ENCODE assay signal across 13 cellular contexts in genomic region chr20:50745634-50746137, GRCh38. TPM values are rescaled to one million over a fixed set of nuclear protein-coding genes. Genes with fewer than 3 reads are reported as not detected.
A peak's percentile ranks its signal among the peaks of the same experiment; 100 is the strongest.
DNase-seq lines count a peak whose midpoint lies in the region; ATAC-seq and TF ChIP-seq lines count a peak whose summit lies in the region.
"Had no signal": no experiment of that assay in that cellular context is flagged by ENCODE, and none has a peak within 500 bp of the region (broad histone marks: within the 10 kb centered on the region; RNA-seq: fewer than 3 reads in every experiment).

No MANE protein-coding gene starts in this region.

- POLR2A ChIA-PET in activated CD4-positive, alpha-beta T cell treated with anti-CD3 and anti-CD28 coated beads for 36 hours (lab: Charles Lee): interaction anchor here (0.6 to 1.3 kb wide), 2 partner anchors 21 to 189 kb away, joined by 4 to 6 read pairs; no protein-coding TSS in a partner anchor
- POLR2A ChIA-PET in RWPE1 (lab: Yijun Ruan, JAX; ENCODE audit: low non-redundant PET): interaction anchor here (0.6 kb wide), 1 partner anchor 29 kb away, joined by 8 read pairs; no protein-coding TSS in a partner anchor

- no peaks in the 10 kb centered on the region for H3K9me3 ChIP-seq in gastrocnemius medialis

- H3K4me3 ChIP-seq in gastrocnemius medialis: no peak overlapping the region
- H3K4me3 ChIP-seq: K562 had no signal

- CTCF ChIA-PET in activated CD4-positive, alpha-beta T cell treated with anti-CD3 and anti-CD28 coated beads for 36 hours (lab: Charles Lee): interaction anchor here (0.6 to 2.2 kb wide), 8 partner anchors 10 to 49 kb away, joined by 3 to 11 read pairs (median 5); partner anchors contain the start of genes BCAS4 and PARD6B
- CTCF ChIA-PET in RWPE1 (lab: Yijun Ruan, JAX): interaction anchor here (0.5 to 3.1 kb wide), 6 partner anchors 17 to 158 kb away, joined by 3 to 21 read pairs (median 6); no protein-coding TSS in a partner anchor

- H3K9me3 Mint-ChIP-seq in activated CD4-positive, alpha-beta T cell treated with anti-CD3 and anti-CD28 coated beads for 36 hours (ENCODE audit: low read depth): no peaks in the 10 kb centered on the region
- no peaks in the 10 kb centered on the region for H3K9me3 Mint-ChIP-seq in CD14-positive monocyte

- no peak for DNase-seq in activated CD4-positive, alpha-beta T cell treated with anti-CD3 and anti-CD28 coated beads for 36 hours
- DNase-seq in activated CD4-positive, alpha-beta T cell treated with anti-CD3 and anti-CD28 coated beads, Interleukin-2, amount 50 U/mL, for 48 hours: no peak
- DNase-seq in RWPE1 (ENCODE audit: low spot score): no peak
- DNase-seq in ecto neural progenitor cell (ENCODE audit: low spot score): peak; percentile 15
- no peak for DNase-seq in gastrocnemius medialis
- DNase-seq in CD14-positive monocyte (ENCODE audit: low spot score): no peak
- DNase-seq in GM19240 (ENCODE audit: insufficient read length, low spot score): no peak
- no peak for DNase-seq in T-helper 9 cell
- DNase-seq: activated CD4-positive, CD25-positive, alpha-beta regulatory T cell; activated effector memory CD4-positive, alpha-beta T cell treated with anti-CD3 and anti-CD28 coated beads, Interleukin-2, amount 50 U/mL, for 16 hours; NCI-H1694 treated with DMSO at 0.1 percent for 48 hours had no signal

- in situ Hi-C loops in gastrocnemius medialis (cut with MboI; ENCODE audit: low sequenced_read_pairs in 4 of 4): loop anchor here in 2 of 4 donors (10.0 to 25.0 kb wide), 3 partner anchors 81 to 561 kb away; no protein-coding TSS in a partner anchor

- peaks cover 9% of the 10 kb centered on the region for H3K36me3 Mint-ChIP-seq in activated CD4-positive, alpha-beta T cell treated with anti-CD3 and anti-CD28 coated beads for 36 hours (ENCODE audit: low read depth)
- H3K36me3 Mint-ChIP-seq in CD14-positive monocyte: no peaks in the 10 kb centered on the region

- no peak for TF ChIP-seq POLR2A in gastrocnemius medialis (IDR thresholded peaks at IDR 0.05)

- intact Hi-C loops in activated CD4-positive, alpha-beta T cell treated with anti-CD3 and anti-CD28 coated beads for 36 hours (cut with DNase I, micrococcal nuclease): loop anchor here (1.0 to 5.0 kb wide), 3 partner anchors 13 to 558 kb away; partner anchors contain the start of gene PARD6B (in 1 of the 2)
- intact Hi-C loops in gastrocnemius medialis (cut with DNase I; ENCODE audit: low total_unique reads) (loop anchor here (1.0 to 10.0 kb wide), 4 partner anchors 21 to 558 kb away; no protein-coding TSS in a partner anchor), CD14-positive monocyte (cut with micrococcal nuclease) (no loop called here)

- peaks cover 35 to 43% of the 10 kb centered on the region in 2 donors for H3K4me1 ChIP-seq in gastrocnemius medialis

- H3K36me3 ChIP-seq in gastrocnemius medialis: no peaks in the 10 kb centered on the region

- H3K4me3 Mint-ChIP-seq in activated CD4-positive, alpha-beta T cell treated with anti-CD3 and anti-CD28 coated beads for 36 hours: no peak overlapping the region
- H3K4me3 Mint-ChIP-seq in CD14-positive monocyte: no peak overlapping the region

- peak overlapping the region; percentile 80 for H3K27ac ChIP-seq in RWPE1
- H3K27ac ChIP-seq in gastrocnemius medialis: peak overlapping the region; percentile 85 to 94 (median 92)

- H3K4me1 Mint-ChIP-seq in activated CD4-positive, alpha-beta T cell treated with anti-CD3 and anti-CD28 coated beads for 36 hours: peaks cover 43% of the 10 kb centered on the region
- peaks cover 4% of the 10 kb centered on the region for H3K4me1 Mint-ChIP-seq in CD14-positive monocyte

- peak; percentile 3 for ATAC-seq in activated CD4-positive, alpha-beta T cell treated with anti-CD3 and anti-CD28 coated beads for 36 hours
- ATAC-seq in gastrocnemius medialis: no peak
- ATAC-seq: K562 had no signal

- H3K27ac Mint-ChIP-seq in activated CD4-positive, alpha-beta T cell treated with anti-CD3 and anti-CD28 coated beads for 36 hours: peak overlapping the region; percentile 80
- no peak overlapping the region for H3K27ac Mint-ChIP-seq in CD14-positive monocyte

- no peaks in the 10 kb centered on the region for H3K27me3 ChIP-seq in gastrocnemius medialis

- no peaks in the 10 kb centered on the region for H3K27me3 Mint-ChIP-seq in activated CD4-positive, alpha-beta T cell treated with anti-CD3 and anti-CD28 coated beads for 36 hours
- H3K27me3 Mint-ChIP-seq in CD14-positive monocyte (ENCODE audit: low read depth in 3 of 3): no peaks in the 10 kb centered on the region

- TF ChIP-seq CTCF in RWPE1 (conservative IDR thresholded peaks at IDR 0.05; ENCODE audit: low read depth) (no peak), gastrocnemius medialis (IDR thresholded peaks at IDR 0.05 in 4 of 5, conservative IDR thresholded peaks at IDR 0.05 in 1 of 5) (no peak), CD14-positive monocyte (IDR thresholded peaks at IDR 0.05) (no peak)

RNA-seq across cellular contexts. Expression of gene PARD6B, which starts 14.3 kb away (rescaled TPM):
- 1 to 10 TPM; 4.9 to 6.2 TPM for total RNA-seq in activated CD4-positive, alpha-beta T cell treated with anti-CD3 and anti-CD28 coated beads for 36 hours
- total RNA-seq in gastrocnemius medialis: 10 to 100 TPM in 1 of 4 donors, 1 to 10 TPM in 2, under 1 TPM in 1; 0.72 to 15.3 (median 2.3) TPM
- under 1 TPM; 0.04 to 0.13 TPM for polyA plus RNA-seq in CD14-positive monocyte

RNA-seq across cellular contexts. Expression of gene BCAS4, which starts 49.2 kb away (rescaled TPM):
- 10 to 100 TPM; 11.6 to 17.0 TPM for total RNA-seq in activated CD4-positive, alpha-beta T cell treated with anti-CD3 and anti-CD28 coated beads for 36 hours
- total RNA-seq in gastrocnemius medialis: 1 to 10 TPM in 1 of 4 donors, under 1 TPM in 2, not detected in 1; 0.16 to 2.2 (median 0.51) TPM
- polyA plus RNA-seq in CD14-positive monocyte: 1 to 10 TPM in 1 of 2 donors, under 1 TPM in 1; 0.69 to 1.0 TPM

RNA-seq across cellular contexts. Expression of gene RIPOR3, which starts 54.3 kb away (rescaled TPM):
- total RNA-seq in activated CD4-positive, alpha-beta T cell treated with anti-CD3 and anti-CD28 coated beads for 36 hours: not detected
- total RNA-seq in gastrocnemius medialis: 10 to 100 TPM in 1 of 4 donors, 1 to 10 TPM in 3; 5.3 to 12.5 (median 8.2) TPM
- not detected for polyA plus RNA-seq in CD14-positive monocyte
- total RNA-seq: SK-MEL-5 had no signal

Comparison
In these comparisons a context has a peak if more than half of its experiments do, and no peak if none do; other contexts are left out.
1. RNA of gene RIPOR3, which starts 54.3 kb away (total RNA-seq): 5.3 to 12.5 TPM in gastrocnemius medialis; not detected in activated CD4-positive, alpha-beta T cell treated with anti-CD3 and anti-CD28 coated beads for 36 hours; every median in the first group is over 4 times any median in the second.
2. intact Hi-C loops: an anchor here in activated CD4-positive, alpha-beta T cell treated with anti-CD3 and anti-CD28 coated beads for 36 hours (1.0 to 5.0 kb wide) and gastrocnemius medialis (1.0 to 10.0 kb wide); none called in CD14-positive monocyte.